1 cellular context compared by ENCODE assay signal in genomic region chr4:79917246-79917645, GRCh38.
TF ChIP-seq lines count a peak whose summit lies in the region.

No MANE protein-coding gene starts in this region.

TF ChIP-seq in HCT116, 20 proteins besides CTCF, POLR2A, EP300 and RAD21 (continued from another document):
- no peak for TF ChIP-seq REST (IDR thresholded peaks at IDR 0.05; ENCODE audit: low read depth)
TF ChIP-seq in HCT116: peak in this region for 0.
